ENCODE assay signal across 1 cellular context in the genomic region with DNA sequence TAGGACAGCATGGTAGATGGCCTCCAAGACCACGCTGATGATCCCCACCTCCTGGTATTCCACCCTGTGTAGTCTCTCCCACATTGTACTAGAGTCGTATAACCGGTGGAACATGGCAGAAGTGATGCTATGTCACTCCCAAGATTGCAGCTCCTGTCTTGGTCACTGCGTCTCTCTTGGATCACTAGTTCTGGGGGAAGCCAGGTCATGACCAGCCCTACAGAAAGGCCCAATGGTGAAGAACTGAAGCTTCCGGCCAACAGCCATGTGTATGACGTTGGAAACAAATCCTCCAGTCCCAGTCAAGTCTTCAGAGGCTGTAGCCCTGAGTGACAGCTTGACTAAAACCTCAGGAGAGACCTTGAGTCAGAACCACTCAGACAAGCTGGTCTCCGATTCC.
TF ChIP-seq lines count a peak whose summit lies in the region.

No MANE protein-coding gene starts in this region.

TF ChIP-seq in K562, 482 proteins besides CTCF, POLR2A, EP300 and RAD21 (continued from another document and continues in another):
- TF ChIP-seq, protein P1, sequence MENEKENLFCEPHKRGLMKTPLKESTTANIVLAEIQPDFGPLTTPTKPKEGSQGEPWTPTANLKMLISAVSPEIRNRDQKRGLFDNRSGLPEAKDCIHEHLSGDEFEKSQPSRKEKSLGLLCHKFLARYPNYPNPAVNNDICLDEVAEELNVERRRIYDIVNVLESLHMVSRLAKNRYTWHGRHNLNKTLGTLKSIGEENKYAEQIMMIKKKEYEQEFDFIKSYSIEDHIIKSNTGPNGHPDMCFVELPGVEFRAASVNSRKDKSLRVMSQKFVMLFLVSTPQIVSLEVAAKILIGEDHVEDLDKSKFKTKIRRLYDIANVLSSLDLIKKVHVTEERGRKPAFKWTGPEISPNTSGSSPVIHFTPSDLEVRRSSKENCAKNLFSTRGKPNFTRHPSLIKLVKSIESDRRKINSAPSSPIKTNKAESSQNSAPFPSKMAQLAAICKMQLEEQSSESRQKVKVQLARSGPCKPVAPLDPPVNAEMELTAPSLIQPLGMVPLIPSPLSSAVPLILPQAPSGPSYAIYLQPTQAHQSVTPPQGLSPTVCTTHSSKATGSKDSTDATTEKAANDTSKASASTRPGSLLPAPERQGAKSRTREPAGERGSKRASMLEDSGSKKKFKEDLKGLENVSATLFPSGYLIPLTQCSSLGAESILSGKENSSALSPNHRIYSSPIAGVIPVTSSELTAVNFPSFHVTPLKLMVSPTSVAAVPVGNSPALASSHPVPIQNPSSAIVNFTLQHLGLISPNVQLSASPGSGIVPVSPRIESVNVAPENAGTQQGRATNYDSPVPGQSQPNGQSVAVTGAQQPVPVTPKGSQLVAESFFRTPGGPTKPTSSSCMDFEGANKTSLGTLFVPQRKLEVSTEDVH (IDR thresholded peaks at IDR 0.05; ENCODE audit: low read depth, partially characterized antibody), result no peak
- TF ChIP-seq TEAD1 (CRISPR knock-in tag; IDR thresholded peaks at IDR 0.05), result peak in 1 of 2 experiments; percentile 68; a peak in 1 of 4 replicates
- TF ChIP-seq CXXC5 (CRISPR knock-in tag; IDR thresholded peaks at IDR 0.05), result peak; percentile 58
- TF ChIP-seq, protein P2, sequence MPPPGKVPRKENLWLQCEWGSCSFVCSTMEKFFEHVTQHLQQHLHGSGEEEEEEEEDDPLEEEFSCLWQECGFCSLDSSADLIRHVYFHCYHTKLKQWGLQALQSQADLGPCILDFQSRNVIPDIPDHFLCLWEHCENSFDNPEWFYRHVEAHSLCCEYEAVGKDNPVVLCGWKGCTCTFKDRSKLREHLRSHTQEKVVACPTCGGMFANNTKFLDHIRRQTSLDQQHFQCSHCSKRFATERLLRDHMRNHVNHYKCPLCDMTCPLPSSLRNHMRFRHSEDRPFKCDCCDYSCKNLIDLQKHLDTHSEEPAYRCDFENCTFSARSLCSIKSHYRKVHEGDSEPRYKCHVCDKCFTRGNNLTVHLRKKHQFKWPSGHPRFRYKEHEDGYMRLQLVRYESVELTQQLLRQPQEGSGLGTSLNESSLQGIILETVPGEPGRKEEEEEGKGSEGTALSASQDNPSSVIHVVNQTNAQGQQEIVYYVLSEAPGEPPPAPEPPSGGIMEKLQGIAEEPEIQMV (tag; conservative IDR thresholded peaks at IDR 0.05; ENCODE audit: low read depth), result peak; percentile 58
- 0 out of 2 replicates have a peak, but pooled peaks have one; percentile 15 for TF ChIP-seq ERF (CRISPR knock-in tag; IDR thresholded peaks at IDR 0.05)
- 0 out of 2 replicates have a peak, but pooled peaks have one; percentile 47 for TF ChIP-seq ZSCAN32 (CRISPR knock-in tag; IDR thresholded peaks at IDR 0.05)
- peak; percentile 30; the same call in 1 of the 2 replicates for TF ChIP-seq BACH1 (tag; IDR thresholded peaks at IDR 0.05)
- peak; percentile 78 for TF ChIP-seq ZNF239 (CRISPR knock-in tag; IDR thresholded peaks at IDR 0.05)
- TF ChIP-seq ZBTB17 (CRISPR knock-in tag; IDR thresholded peaks at IDR 0.05), result peak; percentile 89
- peak; percentile 81 for TF ChIP-seq TCFL5 (CRISPR knock-in tag; conservative IDR thresholded peaks at IDR 0.05)
- TF ChIP-seq IRF9 (tag; IDR thresholded peaks at IDR 0.05), result peak; percentile 30; the same call in 1 of the 2 replicates
- TF ChIP-seq ZNF76 (CRISPR knock-in tag; IDR thresholded peaks at IDR 0.05; ENCODE audit: borderline replicate concordance), result peak; percentile 57; the same call in 1 of the 2 replicates
- TF ChIP-seq ZFP30 (CRISPR knock-in tag; IDR thresholded peaks at IDR 0.05; ENCODE audit: borderline replicate concordance), result no peak
- TF ChIP-seq, protein P3, sequence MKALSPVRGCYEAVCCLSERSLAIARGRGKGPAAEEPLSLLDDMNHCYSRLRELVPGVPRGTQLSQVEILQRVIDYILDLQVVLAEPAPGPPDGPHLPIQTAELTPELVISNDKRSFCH (CRISPR knock-in tag; IDR thresholded peaks at IDR 0.05), result no peak
- TF ChIP-seq, protein P3 (tag; IDR thresholded peaks at IDR 0.05), result peak; percentile 94
- no peak for TF ChIP-seq ZC3H8 (IDR thresholded peaks at IDR 0.05)
- TF ChIP-seq ZFP1 (CRISPR knock-in tag; IDR thresholded peaks at IDR 0.05), result no peak
- TF ChIP-seq ZNF644 (tag; IDR thresholded peaks at IDR 0.05; ENCODE audit: low read depth), result 0 out of 2 replicates have a peak, but pooled peaks have one; percentile 66
- TF ChIP-seq ZNF316 (IDR thresholded peaks at IDR 0.05), result no peak
- peak in 1 of 2 experiments; percentile 76; a peak in 1 of 4 replicates for TF ChIP-seq SRF (CRISPR knock-in tag; IDR thresholded peaks at IDR 0.05)
- peak; percentile 69 for TF ChIP-seq DDX20 (tag; IDR thresholded peaks at IDR 0.05; ENCODE audit: low read depth)
- TF ChIP-seq ZNF197 (CRISPR knock-in tag; IDR thresholded peaks at IDR 0.05; ENCODE audit: low read depth), result 0 out of 2 replicates have a peak, but pooled peaks have one; percentile 13
- TF ChIP-seq, protein P4, sequence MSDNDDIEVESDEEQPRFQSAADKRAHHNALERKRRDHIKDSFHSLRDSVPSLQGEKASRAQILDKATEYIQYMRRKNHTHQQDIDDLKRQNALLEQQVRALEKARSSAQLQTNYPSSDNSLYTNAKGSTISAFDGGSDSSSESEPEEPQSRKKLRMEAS (CRISPR knock-in tag; IDR thresholded peaks at IDR 0.05), result 0 out of 2 replicates have a peak, but pooled peaks have one; percentile 19
- TF ChIP-seq NR2C1 (IDR thresholded peaks at IDR 0.05), result no peak
- peak; percentile 76 for TF ChIP-seq NR2C1 (tag; IDR thresholded peaks at IDR 0.05)
- 0 out of 2 replicates have a peak, but pooled peaks have one; percentile 12 for TF ChIP-seq ZNF609 (CRISPR knock-in tag; IDR thresholded peaks at IDR 0.05; ENCODE audit: borderline replicate concordance)
- no peak for TF ChIP-seq MYC (IDR thresholded peaks at IDR 0.05; ENCODE audit: low read depth, low read length)
- TF ChIP-seq MYC (CRISPR knock-in tag; IDR thresholded peaks at IDR 0.05; ENCODE audit: borderline replicate concordance, low read depth), result peak; percentile 79; the same call in 1 of the 2 replicates
- TF ChIP-seq ZFP91 (CRISPR knock-in tag; IDR thresholded peaks at IDR 0.05), result no peak
- TF ChIP-seq PYGO2 (tag; IDR thresholded peaks at IDR 0.05), result peak; percentile 71; the same call in 1 of the 2 replicates
- TF ChIP-seq, protein P5, sequence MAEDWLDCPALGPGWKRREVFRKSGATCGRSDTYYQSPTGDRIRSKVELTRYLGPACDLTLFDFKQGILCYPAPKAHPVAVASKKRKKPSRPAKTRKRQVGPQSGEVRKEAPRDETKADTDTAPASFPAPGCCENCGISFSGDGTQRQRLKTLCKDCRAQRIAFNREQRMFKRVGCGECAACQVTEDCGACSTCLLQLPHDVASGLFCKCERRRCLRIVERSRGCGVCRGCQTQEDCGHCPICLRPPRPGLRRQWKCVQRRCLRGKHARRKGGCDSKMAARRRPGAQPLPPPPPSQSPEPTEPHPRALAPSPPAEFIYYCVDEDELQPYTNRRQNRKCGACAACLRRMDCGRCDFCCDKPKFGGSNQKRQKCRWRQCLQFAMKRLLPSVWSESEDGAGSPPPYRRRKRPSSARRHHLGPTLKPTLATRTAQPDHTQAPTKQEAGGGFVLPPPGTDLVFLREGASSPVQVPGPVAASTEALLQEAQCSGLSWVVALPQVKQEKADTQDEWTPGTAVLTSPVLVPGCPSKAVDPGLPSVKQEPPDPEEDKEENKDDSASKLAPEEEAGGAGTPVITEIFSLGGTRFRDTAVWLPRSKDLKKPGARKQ (CRISPR knock-in tag; IDR thresholded peaks at IDR 0.05), result no peak
- peak; percentile 47; the same call in 1 of the 2 replicates for TF ChIP-seq ZNF592 (IDR thresholded peaks at IDR 0.05)
- TF ChIP-seq ZNF449 (CRISPR knock-in tag; IDR thresholded peaks at IDR 0.05), result 0 out of 2 replicates have a peak, but pooled peaks have one; percentile 39
